In genomic region chr20:56411759-56412472, GRCh38 we compare ENCODE assay signal across 9 cellular contexts. TPM values are rescaled to one million over a fixed set of nuclear protein-coding genes. Genes with fewer than 3 reads are reported as not detected.
DNase-seq lines count a peak whose midpoint lies in the region; ATAC-seq and TF ChIP-seq lines count a peak whose summit lies in the region.
"Had no signal": no experiment of that assay in that cellular context is flagged by ENCODE, and none has a peak within 500 bp of the region (broad histone marks: within the 10 kb centered on the region; RNA-seq: fewer than 3 reads in every experiment).

CASS4 (plus strand) TSS chr20:56412260; CDS start chr20:56412459, 199 bp downstream.

- H3K27me3 ChIP-seq in lung (ENCODE audit: control insufficient read depth, insufficient read depth): no peaks in the 10 kb centered on the region

- no peaks in the 10 kb centered on the region for H3K9me3 ChIP-seq in lung (ENCODE audit: control insufficient read depth in 2 of 2, insufficient read depth in 1 of 2, low read length in 1 of 2)

- TF ChIP-seq CTCF in astrocyte of the cerebellum (IDR thresholded peaks at IDR 0.05; ENCODE audit: low read depth, low read length, missing control alignments) (no peak), lung (IDR thresholded peaks at IDR 0.05; ENCODE audit: control extremely low read depth, extremely low read depth) (no peak)

- DNase-seq in activated effector memory CD4-positive, alpha-beta T cell treated with anti-CD3 and anti-CD28 coated beads, Interleukin-2, amount 50 U/mL, for 16 hours: peak; percentile 74
- DNase-seq in activated effector memory CD4-positive, alpha-beta T cell treated with Interleukin-2 at 50 U/mL for 16 hours: no peak
- DNase-seq in KG1 (lab: John Stamatoyannopoulos, UW): peak; percentile 30
- DNase-seq in astrocyte of the cerebellum (ENCODE audit: low read depth): peak; percentile 59
- no peak for DNase-seq in lung (ENCODE audit: low spot score)
- no peak for DNase-seq in NCI-H226

- ATAC-seq in lung (ENCODE audit: insufficient read depth, low FRiP score): peak; percentile 75
- ATAC-seq in GM21360 (IDR thresholded peaks at IDR 0.05; ENCODE audit: unreplicated experiment): no peak
- no peak for ATAC-seq in HG03280 (IDR thresholded peaks at IDR 0.05; ENCODE audit: unreplicated experiment)

- H3K36me3 ChIP-seq in lung (ENCODE audit: control insufficient read depth in 2 of 2, insufficient read depth in 2 of 2, low read length in 2 of 2): peaks cover 0 to 10% of the 10 kb centered on the region in 2 donors

- in situ Hi-C loops in astrocyte of the cerebellum (cut with HindIII; ENCODE audit: low sequenced_read_pairs): no loop called here

- H3K4me1 ChIP-seq in lung (ENCODE audit: control insufficient read depth in 2 of 2, insufficient read depth in 2 of 2, low read length in 2 of 2): no peaks in the 10 kb centered on the region

- peak within 1 kb of the TSS; percentile 51 to 93 for H3K27ac ChIP-seq in lung (ENCODE audit: low read depth in 1 of 2, low read length in 1 of 2)
- H3K27ac ChIP-seq: C4-2B had no signal

- no peak within 1 kb of the TSS for H3K4me3 ChIP-seq in astrocyte of the cerebellum (ENCODE audit: low read depth, low read length)
- H3K4me3 ChIP-seq in lung: peak within 1 kb of the TSS; percentile 25

- 25 to 46% methylated on average over 10 of the region's 10 CpGs for WGBS in lung, 2 donors

RNA-seq across cellular contexts. Expression of gene CASS4, which starts in this region (rescaled TPM):
- total RNA-seq in lung: 10 to 100 TPM; 19.7 to 30.7 TPM
- 1 to 10 TPM; 4.5 to 9.9 TPM for polyA plus RNA-seq in lung

Comparison
In these comparisons a context has a peak if more than half of its experiments do, and no peak if none do; other contexts are left out.
1. DNase-seq: peak in activated effector memory CD4-positive, alpha-beta T cell treated with anti-CD3 and anti-CD28 coated beads, Interleukin-2, amount 50 U/mL, for 16 hours (single experiment), KG1 (single experiment) and astrocyte of the cerebellum (single experiment); none in activated effector memory CD4-positive, alpha-beta T cell treated with Interleukin-2 at 50 U/mL for 16 hours (single experiment), lung (single experiment) and NCI-H226 (single experiment).